In genomic region chr11:115446214-115446613, GRCh38 we compare ENCODE assay signal across 31 cellular contexts.
"Had no signal": no experiment of that assay in that cellular context is flagged by ENCODE, and none has a peak within 500 bp of the region (broad histone marks: within the 10 kb centered on the region; RNA-seq: fewer than 3 reads in every experiment).

No MANE protein-coding gene starts in this region.

- H3K4me3 ChIP-seq: ascending aorta, breast epithelium, cardiac muscle cell, esophagus muscularis mucosa, gastroesophageal sphincter had no signal

- H3K27ac ChIP-seq: ascending aorta, breast epithelium, cardiac muscle cell, esophagus muscularis mucosa, foreskin keratinocyte, gastroesophageal sphincter had no signal

- H3K27ac Mint-ChIP-seq: activated CD4-positive, alpha-beta memory T cell treated with anti-CD3 and anti-CD28 coated beads for 36 hours; activated CD4-positive, alpha-beta T cell treated with anti-CD3 and anti-CD28 coated beads for 36 hours; activated CD4-positive, alpha-beta T cell treated with anti-CD3 and anti-CD28 coated beads, Interleukin-2, amount 10 ng/mL, durations not matched to agents 24 days and 14 days; activated naive CD4-positive, alpha-beta T cell treated with anti-CD3 and anti-CD28 coated beads, Interleukin-2, amount 10 ng/mL, durations not matched to agents 7 days and 5 days; activated naive CD4-positive, alpha-beta T cell treated with anti-CD3 and anti-CD28 coated beads, Interleukin-2, amount 50 U/mL, for 72 hours; activated naive CD8-positive, alpha-beta T cell treated with anti-CD3 and anti-CD28 coated beads, Interleukin-2, amount 10 ng/mL, durations not matched to agents 7 days and 5 days; activated T-cell treated with anti-CD3 and anti-CD28 coated beads, Interleukin-2, amount 50 U/mL, for 24 hours; activated T-cell treated with anti-CD3 and anti-CD28 coated beads, Interleukin-2, amount 50 U/mL, for 72 hours; brain; effector memory CD8-positive, alpha-beta T cell; T-helper 17 cell; T-helper 2 cell treated with Interferon-gamma antibody and Interleukin-4, amounts not matched to agents 5 μg/mL and 100 μg/mL, for 36 hours had no signal

- DNase-seq: activated CD4-positive, alpha-beta memory T cell treated with anti-CD3 and anti-CD28 coated beads for 36 hours; activated CD4-positive, alpha-beta T cell treated with anti-CD3 and anti-CD28 coated beads for 36 hours; activated CD4-positive, alpha-beta T cell treated with anti-CD3 and anti-CD28 coated beads, Interleukin-2, amount 10 ng/mL, durations not matched to agents 24 days and 14 days; activated CD4-positive, CD25-positive, alpha-beta regulatory T cell; activated CD4-positive, CD25-positive, alpha-beta regulatory T cell treated with anti-CD3 and anti-CD28 coated beads, Interleukin-2, amount 50 U/mL, for 72 hours; activated CD8-positive, alpha-beta memory T cell treated with anti-CD3 and anti-CD28 coated beads, Interleukin-2, amount 50 U/mL, for 48 hours; activated gamma-delta T cell; activated naive CD4-positive, alpha-beta T cell; activated naive CD4-positive, alpha-beta T cell treated with anti-CD3 and anti-CD28 coated beads, Interleukin-2, amount 10 ng/mL, durations not matched to agents 7 days and 5 days; activated naive CD8-positive, alpha-beta T cell treated with anti-CD3 and anti-CD28 coated beads, Interleukin-2, amount 10 ng/mL, durations not matched to agents 7 days and 5 days; activated T-cell treated with anti-CD3 and anti-CD28 coated beads for 4 hours; activated T-cell treated with anti-CD3 and anti-CD28 coated beads, Interleukin-2, amount 50 U/mL, for 24 hours; activated T-cell treated with anti-CD3 and anti-CD28 coated beads, Interleukin-2, amount 50 U/mL, for 72 hours; cortex of kidney; dermis blood vessel endothelial cell; effector CD4-positive, alpha-beta T cell; effector memory CD8-positive, alpha-beta T cell; erythroblast; foreskin keratinocyte; T-helper 1 cell; T-helper 17 cell; T1000 had no signal

- H3K4me1 Mint-ChIP-seq: activated CD4-positive, alpha-beta T cell treated with anti-CD3 and anti-CD28 coated beads for 36 hours; activated CD4-positive, alpha-beta T cell treated with anti-CD3 and anti-CD28 coated beads, Interleukin-2, amount 10 ng/mL, durations not matched to agents 24 days and 14 days; activated naive CD4-positive, alpha-beta T cell treated with anti-CD3 and anti-CD28 coated beads, Interleukin-2, amount 10 ng/mL, durations not matched to agents 7 days and 5 days; activated naive CD8-positive, alpha-beta T cell treated with anti-CD3 and anti-CD28 coated beads, Interleukin-2, amount 10 ng/mL, durations not matched to agents 7 days and 5 days; central memory CD8-positive, alpha-beta T cell; T-helper 17 cell had no signal

- H3K36me3 Mint-ChIP-seq: activated naive CD4-positive, alpha-beta T cell treated with anti-CD3 and anti-CD28 coated beads, Interleukin-2, amount 10 ng/mL, durations not matched to agents 7 days and 5 days; activated naive CD8-positive, alpha-beta T cell treated with anti-CD3 and anti-CD28 coated beads, Interleukin-2, amount 10 ng/mL, durations not matched to agents 7 days and 5 days had no signal

- H3K4me3 Mint-ChIP-seq: activated CD4-positive, alpha-beta memory T cell treated with anti-CD3 and anti-CD28 coated beads for 36 hours; activated CD4-positive, alpha-beta T cell treated with anti-CD3 and anti-CD28 coated beads for 36 hours; activated CD4-positive, alpha-beta T cell treated with anti-CD3 and anti-CD28 coated beads, Interleukin-2, amount 10 ng/mL, durations not matched to agents 24 days and 14 days; activated naive CD4-positive, alpha-beta T cell treated with anti-CD3 and anti-CD28 coated beads, Interleukin-2, amount 10 ng/mL, durations not matched to agents 7 days and 5 days; activated naive CD8-positive, alpha-beta T cell treated with anti-CD3 and anti-CD28 coated beads, Interleukin-2, amount 10 ng/mL, durations not matched to agents 7 days and 5 days; activated T-cell treated with anti-CD3 and anti-CD28 coated beads, Interleukin-2, amount 50 U/mL, for 24 hours; activated T-cell treated with anti-CD3 and anti-CD28 coated beads, Interleukin-2, amount 50 U/mL, for 72 hours; brain; central memory CD8-positive, alpha-beta T cell; effector memory CD8-positive, alpha-beta T cell; T-helper 17 cell; T-helper 2 cell treated with Interferon-gamma antibody and Interleukin-4, amounts not matched to agents 5 μg/mL and 100 μg/mL, for 36 hours had no signal

- H3K4me1 ChIP-seq: ascending aorta, breast epithelium, foreskin keratinocyte, gastroesophageal sphincter had no signal

- H3K36me3 ChIP-seq: ascending aorta, breast epithelium, esophagus muscularis mucosa, gastroesophageal sphincter had no signal

- ATAC-seq: activated CD4-positive, alpha-beta T cell treated with anti-CD3 and anti-CD28 coated beads for 36 hours; activated naive CD4-positive, alpha-beta T cell treated with anti-CD3 and anti-CD28 coated beads, Interleukin-2, amount 50 U/mL, for 72 hours; activated T-cell treated with anti-CD3 and anti-CD28 coated beads, Interleukin-2, amount 50 U/mL, for 72 hours; effector memory CD8-positive, alpha-beta T cell; foreskin keratinocyte; gastroesophageal sphincter; T-helper 17 cell had no signal

- H3K27me3 ChIP-seq: ascending aorta, breast epithelium, cardiac muscle cell, esophagus muscularis mucosa, foreskin keratinocyte, gastroesophageal sphincter had no signal

- H3K27me3 Mint-ChIP-seq: activated CD4-positive, alpha-beta memory T cell treated with anti-CD3 and anti-CD28 coated beads for 36 hours; activated CD4-positive, alpha-beta T cell treated with anti-CD3 and anti-CD28 coated beads, Interleukin-2, amount 10 ng/mL, durations not matched to agents 24 days and 14 days; activated naive CD4-positive, alpha-beta T cell treated with anti-CD3 and anti-CD28 coated beads, Interleukin-2, amount 10 ng/mL, durations not matched to agents 7 days and 5 days; activated naive CD8-positive, alpha-beta T cell treated with anti-CD3 and anti-CD28 coated beads, Interleukin-2, amount 10 ng/mL, durations not matched to agents 7 days and 5 days; activated T-cell treated with anti-CD3 and anti-CD28 coated beads, Interleukin-2, amount 50 U/mL, for 24 hours; brain; effector memory CD8-positive, alpha-beta T cell; T-helper 17 cell had no signal
